8 cellular contexts compared by ENCODE assay signal in the genomic region with DNA sequence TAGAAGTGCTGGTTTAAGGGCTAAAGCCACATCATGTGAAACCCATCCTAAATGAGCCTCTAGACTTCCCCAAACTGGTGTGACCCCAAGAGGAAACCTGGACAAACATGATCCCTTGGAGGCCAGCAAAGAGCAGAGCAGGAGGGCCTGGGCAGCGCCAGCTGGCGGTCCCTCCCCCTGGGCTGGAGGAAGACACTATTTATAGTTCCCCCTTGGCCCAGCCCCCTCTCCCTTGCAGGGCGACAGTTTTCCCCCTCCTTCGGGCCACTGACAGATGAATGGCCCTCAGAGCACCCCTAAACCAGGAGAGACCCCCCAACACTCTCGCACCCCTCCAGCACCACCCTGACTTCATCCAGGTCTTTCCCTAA. TPM values are rescaled to one million over a fixed set of nuclear protein-coding genes. Genes with fewer than 3 reads are reported as not detected.
DNase-seq lines count a peak whose midpoint lies in the region; ATAC-seq and TF ChIP-seq lines count a peak whose summit lies in the region.

No MANE protein-coding gene starts in this region.

- H3K4me3 ChIP-seq in RWPE2 (ENCODE audit: severe bottlenecking) (no peak overlapping the region), heart left ventricle (peak overlapping the region in 11 of 12 donors; percentile 4 to 54 (median 44)), skeletal muscle cell (ENCODE audit: low read depth, low read length) (peak overlapping the region; percentile 19), BE2C (ENCODE audit: low read depth, low read length) (no peak overlapping the region)

- 7 to 16% (median 9%) methylated on average over 5 of the region's 5 CpGs for WGBS in heart left ventricle, 4 donors

- ATAC-seq in RWPE2 (ENCODE audit: low read depth) (no peak), heart left ventricle (peak in 3 of 4 donors; percentile 27 to 30 (median 29))

- intact Hi-C loops in heart left ventricle (cut with DNase I) = loop anchor here in 5 of 10 donors (5.0 kb wide), 3 partner anchors 37 to 47 kb away; a partner anchor contains a TSS

- H3K36me3 ChIP-seq in RWPE2 (ENCODE audit: low read depth) (peaks cover 42% of the 10 kb centered on the region), heart left ventricle (no peaks in the 10 kb centered on the region), BE2C (no peaks in the 10 kb centered on the region)

- TF ChIP-seq CTCF in GM20000 (IDR thresholded peaks at IDR 0.05; ENCODE audit: extremely low read depth, missing control alignments) = no peak
- no peak for TF ChIP-seq CTCF in RWPE2 (IDR thresholded peaks at IDR 0.05; ENCODE audit: poor library complexity, severe bottlenecking)
- TF ChIP-seq CTCF in heart left ventricle (IDR thresholded peaks at IDR 0.05) = no peak
- no peak for TF ChIP-seq CTCF in BE2C (IDR thresholded peaks at IDR 0.05; ENCODE audit: low read depth, low read length)

- DNase-seq in GM20000 (ENCODE audit: low spot score) = peak; percentile 13
- no peak for DNase-seq in RWPE2 (ENCODE audit: low spot score)
- DNase-seq in heart left ventricle = peak in 4 of 5 donors; percentile 57 to 68 (median 60)
- DNase-seq in skeletal muscle cell (ENCODE audit: low read depth) = no peak
- no peak for DNase-seq in NCI-H187 (lab: John Stamatoyannopoulos, UW)
- no peak for DNase-seq in NCI-H146 treated with DMSO at 0.1 percent for 48 hours (lab: John Stamatoyannopoulos, UW; ENCODE audit: unreplicated experiment)
- no peak for DNase-seq in BE2C
- no peak for DNase-seq in NCI-H2171 (lab: John Stamatoyannopoulos, UW)

- H3K27me3 ChIP-seq in RWPE2 (ENCODE audit: insufficient read depth, poor library complexity, severe bottlenecking) (no peaks in the 10 kb centered on the region), heart left ventricle (no peaks in the 10 kb centered on the region), BE2C (no peaks in the 10 kb centered on the region)

- H3K4me1 ChIP-seq in RWPE2 (ENCODE audit: insufficient read depth, poor library complexity, severe bottlenecking) (peaks cover 18% of the 10 kb centered on the region), heart left ventricle (peaks cover 5 to 69% (median 33%) of the 10 kb centered on the region in 12 donors), BE2C (peaks cover 3% of the 10 kb centered on the region)

- TF ChIP-seq POLR2A in heart left ventricle (IDR thresholded peaks at IDR 0.05) = no peak

- H3K27ac ChIP-seq in RWPE2 (ENCODE audit: poor library complexity, severe bottlenecking) = peak overlapping the region; percentile 89
- H3K27ac ChIP-seq in heart left ventricle = peak overlapping the region in 11 of 12 donors; percentile 59 to 87 (median 66)

- H3K9me3 ChIP-seq in RWPE2 (ENCODE audit: severe bottlenecking) (no peaks in the 10 kb centered on the region), heart left ventricle (no peaks in the 10 kb centered on the region), BE2C (no peaks in the 10 kb centered on the region)

RNA-seq across cellular contexts. Expression of a gene that starts 2.9 kb away (rescaled TPM):
- under 1 TPM in 5 of 9 donors, not detected in 4; 0.23 to 0.35 (median 0.25) TPM for total RNA-seq in heart left ventricle
- polyA plus RNA-seq in heart left ventricle = under 1 TPM; 0.11 to 0.15 TPM
- not detected for polyA plus RNA-seq in BE2C (2012; ENCODE audit: insufficient read depth, insufficient read length, low read depth)

RNA-seq across cellular contexts. Expression of a gene that starts 4.0 kb away (rescaled TPM):
- 1 to 10 TPM in 5 of 9 donors, under 1 TPM in 4; 0.44 to 9.1 (median 1.0) TPM for total RNA-seq in heart left ventricle
- 1 to 10 TPM; 1.2 to 1.3 TPM for polyA plus RNA-seq in heart left ventricle
- polyA plus RNA-seq in BE2C (2012; ENCODE audit: insufficient read depth, insufficient read length, low read depth) = 1.2 TPM

RNA-seq across cellular contexts. Expression of a gene that starts 34.5 kb away (rescaled TPM):
- total RNA-seq in heart left ventricle = 10 to 100 TPM in 6 of 9 donors, 1 to 10 TPM in 3; 2.4 to 25.2 (median 11.5) TPM
- 10 to 100 TPM in 1 of 2 donors, 1 to 10 TPM in 1; 4.8 to 18.5 TPM for polyA plus RNA-seq in heart left ventricle
- 0.91 TPM for polyA plus RNA-seq in BE2C (2012; ENCODE audit: insufficient read depth, insufficient read length, low read depth)

RNA-seq across cellular contexts. Expression of a gene that starts 48.8 kb away (rescaled TPM):
- 1,000 to 10,000 TPM in 5 of 9 donors, 100 to 1,000 TPM in 4; 580 to 2,191 (median 1,008) TPM for total RNA-seq in heart left ventricle
- 1,000 to 10,000 TPM in 1 of 2 donors, 100 to 1,000 TPM in 1; 802 to 1,337 TPM for polyA plus RNA-seq in heart left ventricle
- polyA plus RNA-seq in BE2C (2012; ENCODE audit: insufficient read depth, insufficient read length, low read depth) = 332 TPM

RNA-seq across cellular contexts. Expression of a gene that starts 56.7 kb away (rescaled TPM):
- 100 to 1,000 TPM in 2 of 9 donors, 10 to 100 TPM in 7; 38.6 to 124 (median 54.6) TPM for total RNA-seq in heart left ventricle
- polyA plus RNA-seq in heart left ventricle = 10 to 100 TPM; 25.8 to 68.5 TPM
- 124 TPM for polyA plus RNA-seq in BE2C (2012; ENCODE audit: insufficient read depth, insufficient read length, low read depth)

Comparison
In these comparisons a context has a peak if more than half of its experiments do, and no peak if none do; other contexts are left out.
1. DNase-seq: peak in GM20000 (single experiment) and heart left ventricle (4 of 5); none in RWPE2 (single experiment), skeletal muscle cell (single experiment), NCI-H187 (0 of 2), NCI-H146 treated with DMSO at 0.1 percent for 48 hours (single experiment), BE2C (single experiment) and NCI-H2171 (single experiment).
2. H3K4me3 ChIP-seq: peak in heart left ventricle (11 of 12) and skeletal muscle cell (single experiment); none in RWPE2 (single experiment) and BE2C (single experiment).